Comparison of ENCODE assay signal across 1 cellular context in genomic region chr19:49148784-49149651, GRCh38.
TF ChIP-seq lines count a peak whose summit lies in the region.

No MANE protein-coding gene starts in this region.

TF ChIP-seq in K562, 482 proteins besides CTCF, POLR2A, EP300 and RAD21 (continued from another document and continues in another):
- TF ChIP-seq, protein P1, sequence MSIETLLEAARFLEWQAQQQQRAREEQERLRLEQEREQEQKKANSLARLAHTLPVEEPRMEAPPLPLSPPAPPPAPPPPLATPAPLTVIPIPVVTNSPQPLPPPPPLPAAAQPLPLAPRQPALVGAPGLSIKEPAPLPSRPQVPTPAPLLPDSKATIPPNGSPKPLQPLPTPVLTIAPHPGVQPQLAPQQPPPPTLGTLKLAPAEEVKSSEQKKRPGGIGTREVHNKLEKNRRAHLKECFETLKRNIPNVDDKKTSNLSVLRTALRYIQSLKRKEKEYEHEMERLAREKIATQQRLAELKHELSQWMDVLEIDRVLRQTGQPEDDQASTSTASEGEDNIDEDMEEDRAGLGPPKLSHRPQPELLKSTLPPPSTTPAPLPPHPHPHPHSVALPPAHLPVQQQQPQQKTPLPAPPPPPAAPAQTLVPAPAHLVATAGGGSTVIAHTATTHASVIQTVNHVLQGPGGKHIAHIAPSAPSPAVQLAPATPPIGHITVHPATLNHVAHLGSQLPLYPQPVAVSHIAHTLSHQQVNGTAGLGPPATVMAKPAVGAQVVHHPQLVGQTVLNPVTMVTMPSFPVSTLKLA (conservative IDR thresholded peaks at IDR 0.05), result peak; percentile 54 to 76; a peak in 3 of 4 replicates
- TF ChIP-seq TCF7 (IDR thresholded peaks at IDR 0.05; ENCODE audit: borderline replicate concordance) (no peak), KDM2B (CRISPR knock-in tag; IDR thresholded peaks at IDR 0.05) (0 out of 2 replicates have a peak, but pooled peaks have one; percentile 7), TOE1 (IDR thresholded peaks at IDR 0.05; ENCODE audit: borderline replicate concordance) (peak; percentile 79; the same call in 1 of the 2 replicates), TOE1 (CRISPR knock-in tag; IDR thresholded peaks at IDR 0.05; ENCODE audit: borderline replicate concordance, low read depth) (no peak), ZNF589 (CRISPR knock-in tag; IDR thresholded peaks at IDR 0.05; ENCODE audit: low read depth) (no peak), EHMT2 (IDR thresholded peaks at IDR 0.05) (peak; percentile 82), RBBP5 (IDR thresholded peaks at IDR 0.05; ENCODE audit: borderline replicate concordance, insufficient read depth, low read length, poor library complexity, severe bottlenecking) (peak; percentile 38), NONO (IDR thresholded peaks at IDR 0.05; ENCODE audit: low read depth in 2 of 2, low read length in 1 of 2) (0 out of 4 replicates have a peak, but pooled peaks of 1 of the 2 experiments have one; percentile 91), ZMIZ1 (IDR thresholded peaks at IDR 0.05; ENCODE audit: low read depth in 2 of 2, low read length in 2 of 2) (0 out of 4 replicates have a peak, but pooled peaks of 1 of the 2 experiments have one; percentile 30), ZBED1 (IDR thresholded peaks at IDR 0.05) (0 out of 2 replicates have a peak, but pooled peaks have one; percentile 16), ZBTB7A (IDR thresholded peaks at IDR 0.05; ENCODE audit: borderline replicate concordance, control insufficient read depth, low read depth, low read length) (peak; percentile 17; the same call in 1 of the 2 replicates), ZNF551 (CRISPR knock-in tag; IDR thresholded peaks at IDR 0.05) (no peak), TAL1 (IDR thresholded peaks at IDR 0.05) (peak; percentile 70), LCOR (CRISPR knock-in tag; IDR thresholded peaks at IDR 0.05) (peak; percentile 58; the same call in 1 of the 2 replicates), ZBTB9 (CRISPR knock-in tag; IDR thresholded peaks at IDR 0.05) (peak; percentile 62), NCOA1 (IDR thresholded peaks at IDR 0.05; ENCODE audit: low read depth) (peak; percentile 44; the same call in 1 of the 2 replicates), ZNF12 (CRISPR knock-in tag; IDR thresholded peaks at IDR 0.05) (0 out of 2 replicates have a peak, but pooled peaks have one; percentile 62), BRD9 (IDR thresholded peaks at IDR 0.05; ENCODE audit: low read depth, partially characterized antibody) (no peak), FOXA1 (IDR thresholded peaks at IDR 0.05; ENCODE audit: borderline replicate concordance) (no peak), CBFB (CRISPR knock-in tag; IDR thresholded peaks at IDR 0.05) (0 out of 2 replicates have a peak, but pooled peaks have one; percentile 35), MYC (IDR thresholded peaks at IDR 0.05; ENCODE audit: low read depth, low read length) (peak; percentile 45), MYC (CRISPR knock-in tag; IDR thresholded peaks at IDR 0.05; ENCODE audit: borderline replicate concordance, low read depth) (peak; percentile 46; the same call in 1 of the 2 replicates), RBM22 (IDR thresholded peaks at IDR 0.05; ENCODE audit: low read depth, low read length, poor library complexity, severe bottlenecking) (peak; percentile 21), ZEB2 (IDR thresholded peaks at IDR 0.05) (peak; percentile 81; the same call in 1 of the 2 replicates), PHB (CRISPR knock-in tag; IDR thresholded peaks at IDR 0.05) (peak; percentile 93), ZNF23 (CRISPR knock-in tag; IDR thresholded peaks at IDR 0.05) (no peak), ZFPM2 (CRISPR knock-in tag; IDR thresholded peaks at IDR 0.05) (0 out of 2 replicates have a peak, but pooled peaks have one; percentile 38), NKRF (IDR thresholded peaks at IDR 0.05; ENCODE audit: borderline replicate concordance) (0 out of 2 replicates have a peak, but pooled peaks have one; percentile 47), SP1 (CRISPR knock-in tag; IDR thresholded peaks at IDR 0.05) (peak; percentile 75), PCBP1 (IDR thresholded peaks at IDR 0.05; ENCODE audit: low read depth, low read length, poor library complexity, severe bottlenecking) (peak; percentile 39), LEF1 (IDR thresholded peaks at IDR 0.05) (0 out of 2 replicates have a peak, but pooled peaks have one; percentile 25), ETV5 (CRISPR knock-in tag; IDR thresholded peaks at IDR 0.05; ENCODE audit: low read depth) (peak; percentile 75; the same call in 1 of the 2 replicates), CBFA2T2 (conservative IDR thresholded peaks at IDR 0.05) (peak; percentile 53), THRB (CRISPR knock-in tag; conservative IDR thresholded peaks at IDR 0.05) (no peak; the same call in 1 of the 2 replicates), ATF1 (CRISPR knock-in tag; IDR thresholded peaks at IDR 0.05) (no peak), ATF1 (tag; IDR thresholded peaks at IDR 0.05) (0 out of 2 replicates have a peak, but pooled peaks have one; percentile 27), STAG1 (CRISPR knock-in tag; IDR thresholded peaks at IDR 0.05; ENCODE audit: borderline replicate concordance) (no peak), NR4A1 (CRISPR knock-in tag; IDR thresholded peaks at IDR 0.05) (peak; percentile 41; the same call in 1 of the 2 replicates), NR4A1 (tag; IDR thresholded peaks at IDR 0.05) (no peak), FOXK2 (conservative IDR thresholded peaks at IDR 0.05 in 1 of 2, IDR thresholded peaks at IDR 0.05 in 1 of 2; ENCODE audit: low read depth in 2 of 2) (peak; percentile 43 to 85; a peak in 3 of 4 replicates), DPF2 (IDR thresholded peaks at IDR 0.05) (peak; percentile 58), KLF6 (CRISPR knock-in tag; IDR thresholded peaks at IDR 0.05; ENCODE audit: borderline replicate concordance) (no peak), PHTF2 (CRISPR knock-in tag; IDR thresholded peaks at IDR 0.05) (no peak), ZNF316 (IDR thresholded peaks at IDR 0.05) (no peak), NRF1 (conservative IDR thresholded peaks at IDR 0.05 in 1 of 2, IDR thresholded peaks at IDR 0.05 in 1 of 2) (peak; percentile 64 to 75), SIN3A (IDR thresholded peaks at IDR 0.05; ENCODE audit: borderline replicate concordance in 2 of 2, control insufficient read depth in 1 of 2, low read depth in 2 of 2, low read length in 2 of 2) (peak; percentile 39 to 71; a peak in 1 of 4 replicates), SMARCA5 (IDR thresholded peaks at IDR 0.05) (peak; percentile 56; the same call in 1 of the 2 replicates), DACH1 (IDR thresholded peaks at IDR 0.05; ENCODE audit: partially characterized antibody) (peak; percentile 22), SUPT5H (IDR thresholded peaks at IDR 0.05) (0 out of 2 replicates have a peak, but pooled peaks have one; percentile 41), GATA2 (CRISPR knock-in tag; IDR thresholded peaks at IDR 0.05) (peak; percentile 72), SMAD4 (CRISPR knock-in tag; conservative IDR thresholded peaks at IDR 0.05) (peak; percentile 65; the same call in 1 of the 2 replicates), SAP30 (IDR thresholded peaks at IDR 0.05; ENCODE audit: borderline replicate concordance, insufficient read depth, low read depth, low read length, poor library complexity, severe bottlenecking) (no peak), CCNT2 (IDR thresholded peaks at IDR 0.05; ENCODE audit: borderline replicate concordance, extremely low read depth, insufficient read length, low read depth, low read length) (peak; percentile 63), CBX3 (IDR thresholded peaks at IDR 0.05; ENCODE audit: borderline replicate concordance in 1 of 2, low read length in 2 of 2) (peak in 1 of 2 experiments; percentile 16; a peak in 1 of 3 replicates), JUN (IDR thresholded peaks at IDR 0.05; ENCODE audit: borderline replicate concordance, low read depth, low read length) (no peak), JUN (CRISPR knock-in tag; IDR thresholded peaks at IDR 0.05; ENCODE audit: borderline replicate concordance) (no peak)
- TF ChIP-seq, protein P2, sequence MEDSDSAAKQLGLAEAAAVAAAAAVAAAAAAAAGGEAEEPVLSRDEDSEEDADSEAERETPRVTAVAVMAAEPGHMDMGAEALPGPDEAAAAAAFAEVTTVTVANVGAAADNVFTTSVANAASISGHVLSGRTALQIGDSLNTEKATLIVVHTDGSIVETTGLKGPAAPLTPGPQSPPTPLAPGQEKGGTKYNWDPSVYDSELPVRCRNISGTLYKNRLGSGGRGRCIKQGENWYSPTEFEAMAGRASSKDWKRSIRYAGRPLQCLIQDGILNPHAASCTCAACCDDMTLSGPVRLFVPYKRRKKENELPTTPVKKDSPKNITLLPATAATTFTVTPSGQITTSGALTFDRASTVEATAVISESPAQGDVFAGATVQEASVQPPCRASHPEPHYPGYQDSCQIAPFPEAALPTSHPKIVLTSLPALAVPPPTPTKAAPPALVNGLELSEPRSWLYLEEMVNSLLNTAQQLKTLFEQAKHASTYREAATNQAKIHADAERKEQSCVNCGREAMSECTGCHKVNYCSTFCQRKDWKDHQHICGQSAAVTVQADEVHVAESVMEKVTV (CRISPR knock-in tag; IDR thresholded peaks at IDR 0.05), result no peak
- TF ChIP-seq, protein P3, sequence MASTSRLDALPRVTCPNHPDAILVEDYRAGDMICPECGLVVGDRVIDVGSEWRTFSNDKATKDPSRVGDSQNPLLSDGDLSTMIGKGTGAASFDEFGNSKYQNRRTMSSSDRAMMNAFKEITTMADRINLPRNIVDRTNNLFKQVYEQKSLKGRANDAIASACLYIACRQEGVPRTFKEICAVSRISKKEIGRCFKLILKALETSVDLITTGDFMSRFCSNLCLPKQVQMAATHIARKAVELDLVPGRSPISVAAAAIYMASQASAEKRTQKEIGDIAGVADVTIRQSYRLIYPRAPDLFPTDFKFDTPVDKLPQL (IDR thresholded peaks at IDR 0.05; ENCODE audit: extremely low read depth, insufficient read length), result no peak
- TF ChIP-seq, protein P4, sequence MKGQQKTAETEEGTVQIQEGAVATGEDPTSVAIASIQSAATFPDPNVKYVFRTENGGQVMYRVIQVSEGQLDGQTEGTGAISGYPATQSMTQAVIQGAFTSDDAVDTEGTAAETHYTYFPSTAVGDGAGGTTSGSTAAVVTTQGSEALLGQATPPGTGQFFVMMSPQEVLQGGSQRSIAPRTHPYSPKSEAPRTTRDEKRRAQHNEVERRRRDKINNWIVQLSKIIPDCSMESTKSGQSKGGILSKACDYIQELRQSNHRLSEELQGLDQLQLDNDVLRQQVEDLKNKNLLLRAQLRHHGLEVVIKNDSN (CRISPR knock-in tag; IDR thresholded peaks at IDR 0.05), result peak; percentile 29; the same call in 1 of the 2 replicates
